10 cellular contexts compared by ENCODE assay signal in genomic region chr10:5862360-5862929, GRCh38. TPM values are rescaled to one million over a fixed set of nuclear protein-coding genes. Genes with fewer than 3 reads are reported as not detected.
DNase-seq lines count a peak whose midpoint lies in the region; ATAC-seq and TF ChIP-seq lines count a peak whose summit lies in the region.
"Had no signal": no experiment of that assay in that cellular context is flagged by ENCODE, and none has a peak within 500 bp of the region (broad histone marks: within the 10 kb centered on the region; RNA-seq: fewer than 3 reads in every experiment).

No MANE protein-coding gene starts in this region.

- TF ChIP-seq POLR2A in Peyer's patch (IDR thresholded peaks at IDR 0.05) = no peak

- H3K9me3 ChIP-seq in Peyer's patch (no peaks in the 10 kb centered on the region), WERI-Rb-1 (ENCODE audit: severe bottlenecking) (no peaks in the 10 kb centered on the region)
- H3K9me3 ChIP-seq: thyroid gland had no signal

- ATAC-seq in GM19328 (IDR thresholded peaks at IDR 0.05; ENCODE audit: unreplicated experiment) (peak; percentile 92), HG02943 (IDR thresholded peaks at IDR 0.05; ENCODE audit: low read depth, unreplicated experiment) (peak; percentile 94), left lobe of liver (no peak)

- no peak for TF ChIP-seq CTCF in GM06990 (IDR thresholded peaks at IDR 0.05; ENCODE audit: insufficient read depth, low read length, poor library complexity, severe bottlenecking)
- no peak for TF ChIP-seq CTCF in Peyer's patch (IDR thresholded peaks at IDR 0.05)
- no peak for TF ChIP-seq CTCF in WERI-Rb-1 (IDR thresholded peaks at IDR 0.05; ENCODE audit: low read depth, low read length)

- H3K27me3 ChIP-seq in GM06990 (replicated peaks; ENCODE audit: control insufficient read depth, insufficient read depth, low read length) (no peaks in the 10 kb centered on the region), Peyer's patch (no peaks in the 10 kb centered on the region), WERI-Rb-1 (ENCODE audit: insufficient read depth, low read depth, severe bottlenecking) (no peaks in the 10 kb centered on the region)
- H3K27me3 ChIP-seq: thyroid gland had no signal

- no peaks in the 10 kb centered on the region for H3K36me3 ChIP-seq in GM06990 (ENCODE audit: control insufficient read depth, insufficient read depth, low read length)
- no peaks in the 10 kb centered on the region for H3K36me3 ChIP-seq in Peyer's patch
- H3K36me3 ChIP-seq in WERI-Rb-1 = no peaks in the 10 kb centered on the region
- H3K36me3 ChIP-seq: thyroid gland had no signal

- H3K4me1 ChIP-seq in Peyer's patch = no peaks in the 10 kb centered on the region
- H3K4me1 ChIP-seq: thyroid gland had no signal

- H3K4me3 ChIP-seq in GM06990 (replicated peaks; ENCODE audit: low read depth, low read length) = peak overlapping the region; percentile 23
- H3K4me3 ChIP-seq in Peyer's patch = no peak overlapping the region
- no peak overlapping the region for H3K4me3 ChIP-seq in WERI-Rb-1 (ENCODE audit: low read depth, low read length)
- H3K4me3 ChIP-seq: thyroid gland had no signal

- H3K27ac ChIP-seq in Peyer's patch (peak overlapping the region in 2 of 4 donors; percentile 54 to 62), WERI-Rb-1 (no peak overlapping the region)
- H3K27ac ChIP-seq: thyroid gland had no signal

- DNase-seq in GM06990 (ENCODE audit: extremely low read depth, insufficient read length) (peak; percentile 84), Peyer's patch (peak in 2 of 3 donors; percentile 52 to 66), WERI-Rb-1 (no peak), NCI-H226 (no peak), left lobe of liver (ENCODE audit: low spot score) (no peak), DMS53 (lab: John Stamatoyannopoulos, UW) (no peak)
- DNase-seq: C1 segment of cervical spinal cord, thyroid gland had no signal

RNA-seq across cellular contexts. Expression of gene ANKRD16, which starts 27.2 kb away (rescaled TPM):
- total RNA-seq in Peyer's patch (10 to 100 TPM in 3 of 4 donors, 1 to 10 TPM in 1; 5.3 to 15.3 (median 11.9) TPM), left lobe of liver (6.6 TPM)

RNA-seq across cellular contexts. Expression of gene FBH1, which starts 27.6 kb away (rescaled TPM):
- total RNA-seq in Peyer's patch (100 to 1,000 TPM; 101 to 169 (median 138) TPM), left lobe of liver (41.7 TPM)

RNA-seq across cellular contexts. Expression of gene GDI2, which starts 49.2 kb away (rescaled TPM):
- total RNA-seq in Peyer's patch (100 to 1,000 TPM; 182 to 326 (median 260) TPM), left lobe of liver (113 TPM)

Comparison
In these comparisons a context has a peak if more than half of its experiments do, and no peak if none do; other contexts are left out.
1. DNase-seq: peak in GM06990 (single experiment) and Peyer's patch (2 of 3); none in WERI-Rb-1 (single experiment), NCI-H226 (single experiment), left lobe of liver (single experiment) and DMS53 (single experiment).